In genomic region chr19:2016041-2016807, GRCh38 we compare ENCODE assay signal across 8 cellular contexts. TPM values are rescaled to one million over a fixed set of nuclear protein-coding genes. Genes with fewer than 3 reads are reported as not detected.
DNase-seq lines count a peak whose midpoint lies in the region; ATAC-seq and TF ChIP-seq lines count a peak whose summit lies in the region.

No MANE protein-coding gene starts in this region.

- peaks cover 22% of the 10 kb centered on the region for H4K20me1 ChIP-seq in DND-41 (ENCODE audit: insufficient read depth, low read length)

- peak overlapping the region; percentile 68 for H3K9ac ChIP-seq in DND-41 (ENCODE audit: low read depth, low read length)

- H3K79me2 ChIP-seq in DND-41 (ENCODE audit: insufficient read depth, low read length), result peaks cover 47% of the 10 kb centered on the region

- H2AFZ ChIP-seq in DND-41 (ENCODE audit: low read depth, low read length), result peak overlapping the region; percentile 8; the same call in 1 of the 2 replicates

- no peaks in the 10 kb centered on the region for H3K27me3 ChIP-seq in DND-41 (ENCODE audit: insufficient read depth, low read length, poor library complexity)
- no peaks in the 10 kb centered on the region for H3K27me3 ChIP-seq in left ventricle myocardium inferior (ENCODE audit: low read depth)
- H3K27me3 ChIP-seq in psoas muscle (ENCODE audit: insufficient read depth in 3 of 3, low read length in 2 of 3), result no peaks in the 10 kb centered on the region

- H3K9me3 ChIP-seq in DND-41 (ENCODE audit: insufficient read depth, low read length, severe bottlenecking), result no peaks in the 10 kb centered on the region
- no peaks in the 10 kb centered on the region for H3K9me3 ChIP-seq in left ventricle myocardium inferior (replicated peaks)
- H3K9me3 ChIP-seq in psoas muscle, result no peaks in the 10 kb centered on the region

- TF ChIP-seq CTCF in DND-41 (IDR thresholded peaks at IDR 0.05; ENCODE audit: borderline replicate concordance, extremely low read depth, low read length, poor library complexity, severe bottlenecking) (no peak), left ventricle myocardium inferior (IDR thresholded peaks at IDR 0.05; ENCODE audit: borderline replicate concordance) (no peak), psoas muscle (IDR thresholded peaks at IDR 0.05) (no peak)

- H3K4me1 ChIP-seq in DND-41 (ENCODE audit: insufficient read depth, low read length), result peaks cover 47% of the 10 kb centered on the region
- H3K4me1 ChIP-seq in left ventricle myocardium inferior, result peaks cover 25% of the 10 kb centered on the region
- H3K4me1 ChIP-seq in psoas muscle, result no peaks in the 10 kb centered on the region

- DNase-seq in DND-41 (peak; percentile 80), M059J (ENCODE audit: low read depth) (peak; percentile 74), SHP77 treated with DMSO at 0.1 percent for 48 hours (lab: John Stamatoyannopoulos, UW) (peak; percentile 25), left ventricle myocardium inferior (peak; percentile 82), psoas muscle (peak; percentile 77 to 89), NK-92 (lab: John Stamatoyannopoulos, UW; ENCODE audit: unreplicated experiment) (no peak)

- H3K36me3 ChIP-seq in DND-41 (ENCODE audit: insufficient read depth, low read length) (peaks cover 17% of the 10 kb centered on the region), left ventricle myocardium inferior (no peaks in the 10 kb centered on the region), psoas muscle (ENCODE audit: insufficient read depth in 1 of 2, low read depth in 1 of 2) (no peaks in the 10 kb centered on the region)

- H3K4me3 ChIP-seq in DND-41 (ENCODE audit: low read depth in 1 of 2, low read length in 2 of 2) (peak overlapping the region; percentile 78 to 82; a peak in 3 of 4 replicates), left ventricle myocardium inferior (peak overlapping the region; percentile 55), psoas muscle (peak overlapping the region; percentile 38)

- peak overlapping the region; percentile 81 for H3K27ac ChIP-seq in DND-41 (ENCODE audit: low read length)
- H3K27ac ChIP-seq in angular gyrus (ENCODE audit: low read depth, low read length), result peak overlapping the region; percentile 90
- H3K27ac ChIP-seq in left ventricle myocardium inferior (replicated peaks), result peak overlapping the region; percentile 64
- H3K27ac ChIP-seq in psoas muscle, result peak overlapping the region; percentile 38

- peak overlapping the region; percentile 66 for H3K4me2 ChIP-seq in DND-41 (ENCODE audit: insufficient read depth, low read length)

- intact Hi-C loops in left ventricle myocardium inferior (cut with micrococcal nuclease), result loop anchor here (5.0 kb wide), 1 partner anchor 56 kb away; no protein-coding TSS in a partner anchor
- intact Hi-C loops in psoas muscle (cut with DNase I), result loop anchor here in 1 of 2 donors (5.0 kb wide), 1 partner anchor 84 kb away; no protein-coding TSS in a partner anchor

- peak; percentile 62 for ATAC-seq in DND-41 (ENCODE audit: insufficient read depth, low read depth)
- ATAC-seq in psoas muscle, result peak; percentile 80 to 87 (median 84)
- no peak for ATAC-seq in GM21423 (IDR thresholded peaks at IDR 0.05; ENCODE audit: unreplicated experiment)

- WGBS in psoas muscle, 3 donors, result 63 to 69% (median 67%) methylated on average over 22 to 23 of the region's 23 CpGs

RNA-seq across cellular contexts. Expression of gene BTBD2, which starts 0.7 kb away (rescaled TPM):
- 32.4 and 63.3 TPM in 2 replicates for total RNA-seq in M059J (2014; rRNA removed; shearing (Covaris generic))
- 53.4 TPM for total RNA-seq in left ventricle myocardium inferior
- 10 to 100 TPM; 56.3 to 68.4 (median 61.9) TPM for total RNA-seq in psoas muscle
- polyA plus RNA-seq in psoas muscle, result 10 to 100 TPM; 30.1 to 49.0 (median 36.6) TPM

RNA-seq across cellular contexts. Expression of gene MKNK2, which starts 34.8 kb away (rescaled TPM):
- total RNA-seq in M059J (2014; rRNA removed; shearing (Covaris generic)), result 60.0 and 80.9 TPM in 2 replicates
- total RNA-seq in left ventricle myocardium inferior (200 TPM), psoas muscle (1,000 to 10,000 TPM in 2 of 4 donors, 100 to 1,000 TPM in 2; 793 to 2,795 (median 946) TPM)
- 1,000 to 10,000 TPM in 2 of 3 donors, 100 to 1,000 TPM in 1; 888 to 1,268 (median 1,190) TPM for polyA plus RNA-seq in psoas muscle

Comparison
In these comparisons a context has a peak if more than half of its experiments do, and no peak if none do; other contexts are left out.
1. H3K27ac ChIP-seq: peak in every context shown above with its lines; median percentile 90 in angular gyrus; 81 in DND-41; 64 in left ventricle myocardium inferior; 38 in psoas muscle.